ENCODE assay signal across 12 cellular contexts in genomic region chr2:15170068-15170775, GRCh38.
DNase-seq lines count a peak whose midpoint lies in the region; ATAC-seq and TF ChIP-seq lines count a peak whose summit lies in the region.
"Had no signal": no experiment of that assay in that cellular context is flagged by ENCODE, and none has a peak within 500 bp of the region (broad histone marks: within the 10 kb centered on the region; RNA-seq: fewer than 3 reads in every experiment).

No MANE protein-coding gene starts in this region.

- H3K36me3 ChIP-seq in cardiac muscle cell: no peaks in the 10 kb centered on the region
- no peaks in the 10 kb centered on the region for H3K36me3 ChIP-seq in mesendoderm (ENCODE audit: control insufficient read depth, insufficient read depth, low read length)
- H3K36me3 ChIP-seq in aorta (ENCODE audit: control insufficient read depth in 1 of 2, insufficient read depth in 2 of 2, low read length in 1 of 2): peaks cover 2 to 3% of the 10 kb centered on the region in 2 donors

- H3K4me3 ChIP-seq in cardiac muscle cell: no peak overlapping the region
- no peak overlapping the region for H3K4me3 ChIP-seq in epithelial cell of esophagus (ENCODE audit: low read length)
- H3K4me3 ChIP-seq in mesendoderm (ENCODE audit: low read length): no peak overlapping the region
- H3K4me3 ChIP-seq in aorta (ENCODE audit: low read length in 2 of 2): no peak overlapping the region

- no peak overlapping the region for H2BK120ac ChIP-seq in mesendoderm (ENCODE audit: low read depth, low read length)

- no peak for ATAC-seq in Right ventricle myocardium inferior
- peak; percentile 29 for ATAC-seq in aorta (ENCODE audit: low FRiP score)

- WGBS in mesendoderm (ENCODE audit: extremely low coverage, insufficient coverage, low lambda C conversion rate): no CpG with 5 or more reads among the region's 11 CpGs
- 14 to 36% methylated on average over 11 of the region's 11 CpGs for WGBS in aorta, 2 donors

- H3K4me1 ChIP-seq in cardiac muscle cell (ENCODE audit: low read depth): peaks cover 11% of the 10 kb centered on the region
- peaks cover 5% of the 10 kb centered on the region for H3K4me1 ChIP-seq in mesendoderm (ENCODE audit: control insufficient read depth, low read depth, low read length)
- H3K4me1 ChIP-seq in aorta (ENCODE audit: control insufficient read depth in 1 of 2, insufficient read depth in 2 of 2, low read length in 2 of 2): peaks cover 0 to 3% of the 10 kb centered on the region in 2 donors

- peak overlapping the region; percentile 22 for H3K27ac ChIP-seq in cardiac muscle cell
- H3K27ac ChIP-seq in mesendoderm (ENCODE audit: low read depth, low read length): peak overlapping the region; percentile 45
- H3K27ac ChIP-seq in aorta (ENCODE audit: low read depth in 1 of 2, low read length in 2 of 2): peak overlapping the region in 1 of 2 donors; percentile 86

- no peaks in the 10 kb centered on the region for H3K79me1 ChIP-seq in mesendoderm (ENCODE audit: low read length)

- no peak overlapping the region for H3K56ac ChIP-seq in mesendoderm (ENCODE audit: low read length)

- no peak overlapping the region for H4K8ac ChIP-seq in mesendoderm (ENCODE audit: low read depth, low read length)

- no peaks in the 10 kb centered on the region for H3K27me3 ChIP-seq in cardiac muscle cell
- no peaks in the 10 kb centered on the region for H3K27me3 ChIP-seq in mesendoderm (ENCODE audit: insufficient read depth, low read length, poor library complexity)
- H3K27me3 ChIP-seq in aorta (ENCODE audit: control insufficient read depth in 1 of 2, insufficient read depth in 2 of 2, low read length in 1 of 2): no peaks in the 10 kb centered on the region

- no peak overlapping the region for H3K23ac ChIP-seq in mesendoderm (ENCODE audit: low read length)

- intact Hi-C loops in Right ventricle myocardium inferior (cut with DNase I): no loop called here
- intact Hi-C loops in aorta (cut with DNase I): no loop called here

- no peak overlapping the region for H4K5ac ChIP-seq in mesendoderm (ENCODE audit: low read length)

- TF ChIP-seq CTCF in cardiac muscle cell (IDR thresholded peaks at IDR 0.05; ENCODE audit: low read depth, low read length) (no peak), epithelial cell of esophagus (IDR thresholded peaks at IDR 0.05; ENCODE audit: insufficient read depth, low read depth, low read length, missing control alignments) (no peak)

- DNase-seq in cardiac muscle cell (ENCODE audit: low read depth in 1 of 2, low spot score in 1 of 2) (peak in 1 of 2 donors; percentile 65), Right ventricle myocardium inferior (ENCODE audit: missing footprints) (no peak), epithelial cell of esophagus (ENCODE audit: low read depth) (peak; percentile 11), mesendoderm (peak; percentile 87), aorta (no peak), kidney tubule cell (ENCODE audit: low spot score) (no peak), NCI-H526 (lab: John Stamatoyannopoulos, UW) (no peak), NCI-H1417 treated with DMSO at 0.1 percent for 48 hours (lab: John Stamatoyannopoulos, UW) (no peak)
- DNase-seq: activated CD4-positive, alpha-beta T cell treated with anti-CD3 and anti-CD28 coated beads for 48 hours; activated naive CD8-positive, alpha-beta T cell treated with anti-CD3 and anti-CD28 coated beads for 36 hours; NCI-H2171; stimulated activated CD4-positive, alpha-beta T cell treated with anti-CD3 and anti-CD28 coated beads, Interleukin-4, amount 100 ng/mL, for 24 hours had no signal

- H3K9ac ChIP-seq in mesendoderm (ENCODE audit: low read length): no peak overlapping the region

- no peak overlapping the region for H2AK5ac ChIP-seq in mesendoderm (ENCODE audit: low read length)

- H3K9me3 ChIP-seq in cardiac muscle cell (ENCODE audit: low read depth) (no peaks in the 10 kb centered on the region), aorta (ENCODE audit: control insufficient read depth, low read length) (no peaks in the 10 kb centered on the region)

- H3K18ac ChIP-seq in mesendoderm (ENCODE audit: low read length): no peak overlapping the region

- H3K4me2 ChIP-seq in mesendoderm (ENCODE audit: low read length): no peak overlapping the region

- H3K79me2 ChIP-seq in mesendoderm (ENCODE audit: control insufficient read depth, insufficient read depth, low read length): no peaks in the 10 kb centered on the region

- H2BK15ac ChIP-seq in mesendoderm (replicated peaks; ENCODE audit: low read depth): no peak overlapping the region

- no peak overlapping the region for H3K4ac ChIP-seq in mesendoderm (ENCODE audit: low read depth, low read length)

- H2BK5ac ChIP-seq in mesendoderm (ENCODE audit: low read length): no peak overlapping the region

Comparison
In these comparisons a context has a peak if more than half of its experiments do, and no peak if none do; other contexts are left out.
1. DNase-seq: peak in epithelial cell of esophagus (single experiment) and mesendoderm (single experiment); none in Right ventricle myocardium inferior (single experiment), aorta (0 of 2), kidney tubule cell (single experiment), NCI-H526 (0 of 2) and NCI-H1417 treated with DMSO at 0.1 percent for 48 hours (single experiment).